In genomic region chr11:19039409-19039808, GRCh38 we compare ENCODE assay signal across 10 cellular contexts. TPM values are rescaled to one million over a fixed set of nuclear protein-coding genes. Genes with fewer than 3 reads are reported as not detected.
"Had no signal": no experiment of that assay in that cellular context is flagged by ENCODE, and none has a peak within 500 bp of the region (broad histone marks: within the 10 kb centered on the region; RNA-seq: fewer than 3 reads in every experiment).

No MANE protein-coding gene starts in this region.

- DNase-seq: GM23248, GOT3, H7, KBM-7 had no signal

- H2AFZ ChIP-seq: GM23248 had no signal

- H3K27ac ChIP-seq: GM23248, KMS-11 had no signal

- H3K9ac ChIP-seq: GM23248, KMS-11 had no signal

- H3K4me2 ChIP-seq: KMS-11 had no signal

- H3K4me3 ChIP-seq: GM23248, HAP-1 had no signal

- FAIRE-seq: HTR-8/SVneo had no signal

- H3K36me3 ChIP-seq: HAP-1 had no signal

- H3K9me3 ChIP-seq: HAP-1 had no signal

- H3K4me1 ChIP-seq: HAP-1 had no signal

- ATAC-seq: HCT116 had no signal

RNA-seq across cellular contexts. Expression of gene MRGPRX2, which starts 21.1 kb away (rescaled TPM):
- total RNA-seq: GM23248, H4, H7, HT-29 had no signal
- polyA plus RNA-seq: GM23248 had no signal
